8 cellular contexts compared by ENCODE assay signal in the genomic region with DNA sequence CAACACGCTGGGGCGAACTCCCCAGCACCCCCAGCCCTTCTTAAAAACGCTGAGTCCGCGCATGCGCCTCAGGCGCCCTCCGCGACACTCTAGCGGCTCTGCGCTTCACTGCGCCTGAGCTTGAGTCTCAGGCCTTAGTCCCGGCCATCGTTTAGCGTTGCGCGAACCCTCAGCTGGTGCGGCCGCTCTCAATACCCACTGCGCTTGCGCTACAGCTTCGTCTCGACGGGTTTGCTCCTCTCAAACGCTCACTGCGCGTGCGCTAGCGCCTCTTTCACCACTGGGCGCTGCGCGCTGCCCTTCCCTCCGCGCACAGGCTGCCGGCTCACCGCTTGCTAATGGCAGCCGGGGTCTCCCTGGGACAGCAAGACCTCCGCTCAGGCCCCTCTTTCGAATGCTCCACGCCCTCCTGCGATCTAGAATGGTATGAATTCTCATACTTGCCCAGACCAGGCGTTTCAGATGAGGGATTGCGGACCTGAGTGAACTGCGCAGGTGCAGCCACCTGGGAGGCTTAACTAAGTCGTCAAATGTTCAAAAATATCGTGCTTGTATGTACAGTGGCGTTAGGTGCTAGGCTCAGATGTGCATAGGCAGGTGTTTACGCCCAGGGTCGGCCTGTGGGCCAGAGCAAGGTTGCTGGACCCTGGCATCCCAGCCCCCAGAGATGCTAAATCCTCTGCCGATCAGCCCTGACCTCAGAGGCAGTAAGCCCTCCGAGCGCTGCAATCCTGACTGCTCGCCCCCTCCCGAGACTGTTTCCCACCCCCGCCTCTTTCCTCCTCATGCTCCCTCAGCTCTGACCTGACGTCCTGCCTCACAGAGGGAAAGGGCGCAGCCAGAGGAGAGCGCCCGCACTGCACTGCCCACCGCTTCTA. TPM values are rescaled to one million over a fixed set of nuclear protein-coding genes. Genes with fewer than 3 reads are reported as not detected.
DNase-seq lines count a peak whose midpoint lies in the region; ATAC-seq and TF ChIP-seq lines count a peak whose summit lies in the region.

A gene with protein sequence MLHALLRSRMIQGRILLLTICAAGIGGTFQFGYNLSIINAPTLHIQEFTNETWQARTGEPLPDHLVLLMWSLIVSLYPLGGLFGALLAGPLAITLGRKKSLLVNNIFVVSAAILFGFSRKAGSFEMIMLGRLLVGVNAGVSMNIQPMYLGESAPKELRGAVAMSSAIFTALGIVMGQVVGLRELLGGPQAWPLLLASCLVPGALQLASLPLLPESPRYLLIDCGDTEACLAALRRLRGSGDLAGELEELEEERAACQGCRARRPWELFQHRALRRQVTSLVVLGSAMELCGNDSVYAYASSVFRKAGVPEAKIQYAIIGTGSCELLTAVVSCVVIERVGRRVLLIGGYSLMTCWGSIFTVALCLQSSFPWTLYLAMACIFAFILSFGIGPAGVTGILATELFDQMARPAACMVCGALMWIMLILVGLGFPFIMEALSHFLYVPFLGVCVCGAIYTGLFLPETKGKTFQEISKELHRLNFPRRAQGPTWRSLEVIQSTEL (plus strand): TSS at position 270 of the 878 bp plus-strand sequence. CDS start 125 bp downstream, at position 395.

- H3K27ac Mint-ChIP-seq in CD14-positive monocyte, result peak within 1 kb of the TSS; percentile 58 to 90 (median 88)
- peak within 1 kb of the TSS; percentile 87 for H3K27ac Mint-ChIP-seq in dendritic cell treated with granulocyte-macrophage colony-stimulating factor and Interleukin-4, amounts not matched to agents 40 ng/mL and 50 ng/mL, for 4 days

- H3K4me3 ChIP-seq in left lung, result peak within 1 kb of the TSS; percentile 68 to 70

- H3K4me3 Mint-ChIP-seq in CD14-positive monocyte, result peak within 1 kb of the TSS; percentile 90 to 97
- peak within 1 kb of the TSS; percentile 91 for H3K4me3 Mint-ChIP-seq in dendritic cell treated with granulocyte-macrophage colony-stimulating factor and Interleukin-4, amounts not matched to agents 40 ng/mL and 50 ng/mL, for 4 days

- no peaks in the 10 kb centered on the region for H3K9me3 Mint-ChIP-seq in CD14-positive monocyte
- H3K9me3 Mint-ChIP-seq in dendritic cell treated with granulocyte-macrophage colony-stimulating factor and Interleukin-4, amounts not matched to agents 40 ng/mL and 50 ng/mL, for 4 days, result no peaks in the 10 kb centered on the region

- ATAC-seq in GM19351 (IDR thresholded peaks at IDR 0.05; ENCODE audit: unreplicated experiment) (peak; percentile 91), HG03520 (IDR thresholded peaks at IDR 0.05; ENCODE audit: unreplicated experiment) (peak; percentile 88), left lung (peak; percentile 96)

- no peaks in the 10 kb centered on the region for H3K27me3 ChIP-seq in left lung

- TF ChIP-seq CTCF in CD14-positive monocyte (IDR thresholded peaks at IDR 0.05) (no peak), left lung (IDR thresholded peaks at IDR 0.05) (peak in 1 of 2 donors; percentile 49)

- H3K9me3 ChIP-seq in left lung, result no peaks in the 10 kb centered on the region

- peaks cover 16% of the 10 kb centered on the region for H3K4me1 Mint-ChIP-seq in CD14-positive monocyte
- H3K4me1 Mint-ChIP-seq in dendritic cell treated with granulocyte-macrophage colony-stimulating factor and Interleukin-4, amounts not matched to agents 40 ng/mL and 50 ng/mL, for 4 days (ENCODE audit: low read depth), result peaks cover 17% of the 10 kb centered on the region

- intact Hi-C loops in CD14-positive monocyte (cut with micrococcal nuclease), result no loop called here
- intact Hi-C loops in dendritic cell treated with granulocyte-macrophage colony-stimulating factor and Interleukin-4, amounts not matched to agents 40 ng/mL and 50 ng/mL, for 4 days (cut with micrococcal nuclease), result loop anchor here (5.0 kb wide), 2 partner anchors 34 to 54 kb away; a partner anchor contains a TSS
- intact Hi-C loops in left lung (cut with DNase I), result no loop called here

- peaks cover 0 to 5% (median 2%) of the 10 kb centered on the region in 3 donors for H3K27me3 Mint-ChIP-seq in CD14-positive monocyte (ENCODE audit: low read depth in 3 of 3)
- H3K27me3 Mint-ChIP-seq in dendritic cell treated with granulocyte-macrophage colony-stimulating factor and Interleukin-4, amounts not matched to agents 40 ng/mL and 50 ng/mL, for 4 days, result peaks cover 2% of the 10 kb centered on the region

- H3K36me3 Mint-ChIP-seq in CD14-positive monocyte, result no peaks in the 10 kb centered on the region
- H3K36me3 Mint-ChIP-seq in dendritic cell treated with granulocyte-macrophage colony-stimulating factor and Interleukin-4, amounts not matched to agents 40 ng/mL and 50 ng/mL, for 4 days (ENCODE audit: low read depth), result no peaks in the 10 kb centered on the region

- no peaks in the 10 kb centered on the region for H3K36me3 ChIP-seq in left lung

- H3K4me1 ChIP-seq in left lung, result peaks cover 3 to 20% of the 10 kb centered on the region in 2 donors

- peak; percentile 97 for DNase-seq in CD14-positive monocyte (ENCODE audit: low spot score)
- DNase-seq in NCI-H69 (lab: John Stamatoyannopoulos, UW), result peak; percentile 99
- DNase-seq in activated CD4-positive, alpha-beta T cell treated with anti-CD3 and anti-CD28 coated beads, Interleukin-2, amount 50 U/mL, for 24 hours (ENCODE audit: low read depth in 1 of 2, low spot score in 1 of 2), result peak; percentile 77 to 93
- peak; percentile 98 to 99 for DNase-seq in left lung
- DNase-seq in stimulated activated CD4-positive, alpha-beta T cell treated with anti-CD3 and anti-CD28 coated beads, Interleukin-2, amount 100 ng/mL, for 4 hours (ENCODE audit: low read depth), result peak; percentile 86

- H3K27ac ChIP-seq in left lung, result peak within 1 kb of the TSS; percentile 90 to 94

RNA-seq across cellular contexts. Expression of the gene that starts here (rescaled TPM):
- polyA plus RNA-seq in CD14-positive monocyte, result 1 to 10 TPM; 1.3 to 2.5 TPM
- total RNA-seq in left lung, result 10 to 100 TPM in 1 of 2 donors, 1 to 10 TPM in 1; 9.9 to 15.4 TPM

Comparison
In these comparisons a context has a peak if more than half of its experiments do, and no peak if none do; other contexts are left out.
1. Peak in every context shown above with its lines: DNase-seq, ATAC-seq, H3K4me3 ChIP-seq and H3K27ac ChIP-seq.